In the genomic region with DNA sequence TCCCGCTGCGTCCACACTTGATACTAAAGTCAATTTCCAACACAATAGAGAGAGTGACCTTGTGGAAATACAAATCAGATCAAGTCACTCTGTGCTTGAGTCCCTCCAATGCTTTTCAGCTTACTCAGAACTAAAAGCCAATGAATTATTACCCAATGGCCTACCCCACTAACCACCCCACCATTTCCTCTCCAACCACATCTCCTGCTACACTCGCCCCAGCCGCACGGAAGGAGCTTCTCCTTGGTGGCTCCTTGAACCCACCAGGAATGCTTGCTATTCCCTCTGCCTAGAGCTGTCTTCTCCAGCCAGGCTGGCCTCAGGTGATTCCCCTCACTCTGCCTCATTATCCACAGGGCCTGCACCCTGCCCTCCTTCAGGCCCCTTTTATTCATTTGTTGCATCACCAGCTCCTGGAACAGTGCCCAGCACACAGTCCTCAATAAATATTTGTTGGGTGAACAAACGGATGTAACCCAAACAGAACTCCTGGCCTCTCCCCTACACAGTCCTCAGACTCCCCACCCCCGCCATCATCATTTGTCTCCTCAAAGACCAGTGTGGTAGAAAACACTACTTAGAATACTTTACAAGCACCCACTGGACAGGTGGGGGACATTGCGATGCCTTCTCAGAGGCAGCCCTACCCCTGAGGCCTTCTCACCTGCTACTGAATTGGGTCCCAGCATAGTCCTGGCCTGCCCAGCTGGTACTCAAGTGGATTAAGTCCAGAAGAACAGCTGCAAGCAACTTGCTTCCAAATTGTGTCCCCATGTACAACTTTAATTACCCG, we compare ENCODE assay signal across 8 cellular contexts. TPM values are rescaled to one million over a fixed set of nuclear protein-coding genes. Genes with fewer than 3 reads are reported as not detected.
DNase-seq lines count a peak whose midpoint lies in the region; ATAC-seq, FAIRE-seq and TF ChIP-seq lines count a peak whose summit lies in the region.

No MANE protein-coding gene starts in this region.

- no peaks in the 10 kb centered on the region for H4K20me1 ChIP-seq in SK-N-SH (ENCODE audit: insufficient read depth)

- POLR2A ChIA-PET in SK-N-SH (lab: Yijun Ruan, JAX) = interaction anchor here (0.9 kb wide), 1 partner anchor 12 kb away, joined by 5 read pairs; the partner anchor contains the start of gene ABTB2

- FAIRE-seq in kidney (lab: Jason Lieb, UNC) = no peak

- H3K4me3 ChIP-seq in SK-N-SH (ENCODE audit: low read depth in 2 of 2, low read length in 1 of 2) = no peak overlapping the region
- H3K4me3 ChIP-seq in kidney (ENCODE audit: low read length in 2 of 2) = no peak overlapping the region
- H3K4me3 ChIP-seq in esophagus squamous epithelium = no peak overlapping the region

- no peaks in the 10 kb centered on the region for H3K9me2 ChIP-seq in SK-N-SH

- H3K79me2 ChIP-seq in SK-N-SH (ENCODE audit: insufficient read depth) = no peaks in the 10 kb centered on the region

- H3K27me3 ChIP-seq in SK-N-SH (ENCODE audit: insufficient read depth) (no peaks in the 10 kb centered on the region), esophagus squamous epithelium (peaks cover 0 to 27% (median 0%) of the 10 kb centered on the region in 4 donors)

- H3F3A ChIP-seq in SK-N-SH (replicated peaks; ENCODE audit: insufficient read depth) = peaks cover 8% of the 10 kb centered on the region

- intact Hi-C loops in kidney (cut with DNase I) = no loop called here
- intact Hi-C loops in esophagus squamous epithelium (cut with DNase I) = no loop called here

- no peak overlapping the region for H2AFZ ChIP-seq in SK-N-SH (ENCODE audit: low read depth)

- H3K4me1 ChIP-seq in SK-N-SH (ENCODE audit: control insufficient read depth in 1 of 2, insufficient read depth in 2 of 2, low read depth in 1 of 2, low read length in 1 of 2) = peaks cover 51 to 53% of the 10 kb centered on the region in 2 experiments
- peaks cover 19 to 36% of the 10 kb centered on the region in 2 donors for H3K4me1 ChIP-seq in kidney (ENCODE audit: control insufficient read depth in 1 of 2, insufficient read depth in 1 of 2, low read depth in 1 of 2, low read length in 2 of 2)
- peaks cover 0 to 40% (median 20%) of the 10 kb centered on the region in 3 donors for H3K4me1 ChIP-seq in esophagus squamous epithelium

- no peak for TF ChIP-seq POLR2A in esophagus squamous epithelium (IDR thresholded peaks at IDR 0.05)

- no peak for TF ChIP-seq CTCF in SK-N-SH (IDR thresholded peaks at IDR 0.05)
- no peak for TF ChIP-seq CTCF in kidney (IDR thresholded peaks at IDR 0.05; ENCODE audit: borderline replicate concordance, extremely low read depth, insufficient read depth)
- TF ChIP-seq CTCF in esophagus squamous epithelium (IDR thresholded peaks at IDR 0.05) = no peak

- TF ChIP-seq RAD21 in SK-N-SH (IDR thresholded peaks at IDR 0.05; ENCODE audit: low read length) = no peak

- peak in 1 of 2 experiments; percentile 58; a peak in 2 of 4 replicates for TF ChIP-seq EP300 in SK-N-SH (IDR thresholded peaks at IDR 0.05; ENCODE audit: borderline replicate concordance in 1 of 2, low read depth in 1 of 2, low read length in 1 of 2)

- no peaks in the 10 kb centered on the region for H3K9me3 ChIP-seq in SK-N-SH
- H3K9me3 ChIP-seq in kidney (ENCODE audit: control insufficient read depth in 1 of 2, low read length in 2 of 2) = no peaks in the 10 kb centered on the region
- H3K9me3 ChIP-seq in esophagus squamous epithelium = no peaks in the 10 kb centered on the region

- H3K36me3 ChIP-seq in SK-N-SH (replicated peaks in 1 of 2; ENCODE audit: control insufficient read depth in 1 of 2, insufficient read depth in 2 of 2, low read length in 1 of 2) (no peaks in the 10 kb centered on the region), kidney (ENCODE audit: control insufficient read depth in 1 of 2, insufficient read depth in 2 of 2, low read length in 2 of 2) (no peaks in the 10 kb centered on the region), esophagus squamous epithelium (no peaks in the 10 kb centered on the region)

- H3K27ac ChIP-seq in SK-N-SH (ENCODE audit: low read depth in 2 of 2, low read length in 1 of 2) (peak overlapping the region; percentile 26 to 56), kidney (ENCODE audit: low read depth in 2 of 2, low read length in 2 of 2) (peak overlapping the region; percentile 51 to 85), esophagus squamous epithelium (peak overlapping the region in 2 of 4 donors; percentile 50 to 51)

- CTCF ChIA-PET in SK-N-SH (lab: Yijun Ruan, JAX) = interaction anchor here (1.3 to 5.3 kb wide), 4 partner anchors 9 to 185 kb away, joined by 4 to 26 read pairs (median 8); no protein-coding TSS in a partner anchor

- 32% methylated on average over 9 of the region's 9 CpGs for WGBS in SK-N-SH (ENCODE audit: low lambda C conversion rate)
- 81 to 82% methylated on average over 8 to 9 of the region's 9 CpGs for WGBS in esophagus squamous epithelium, 2 donors

- ATAC-seq in HG02981 (IDR thresholded peaks at IDR 0.05; ENCODE audit: unreplicated experiment) (peak; percentile 80), HG03442 (IDR thresholded peaks at IDR 0.05; ENCODE audit: unreplicated experiment) (no peak)

- peak; percentile 50 for DNase-seq in AG08396 (ENCODE audit: low spot score)
- no peak for DNase-seq in SK-N-SH
- DNase-seq in kidney = peak; percentile 76
- no peak for DNase-seq in activated gamma-delta T cell (lab: John Stamatoyannopoulos, UW)
- DNase-seq in NCI-H1436 (lab: John Stamatoyannopoulos, UW) = no peak
- DNase-seq in esophagus squamous epithelium (lab: John Stamatoyannopoulos, UW) = no peak

- H3K4me2 ChIP-seq in SK-N-SH = peak overlapping the region; percentile 31

- H3K9ac ChIP-seq in SK-N-SH (no peak overlapping the region), kidney (ENCODE audit: low read length in 2 of 2) (no peak overlapping the region)

TF ChIP-seq in SK-N-SH, 30 proteins besides CTCF, POLR2A, EP300 and RAD21 (continues in another document):
- TF ChIP-seq TCF12 (IDR thresholded peaks at IDR 0.05) (peak; percentile 65), FOSL2 (IDR thresholded peaks at IDR 0.05; ENCODE audit: borderline replicate concordance, low read depth) (peak; percentile 21; the same call in 1 of the 2 replicates), RXRA (IDR thresholded peaks at IDR 0.05; ENCODE audit: borderline replicate concordance, low read depth) (0 out of 2 replicates have a peak, but pooled peaks have one; percentile 48), SIN3A (IDR thresholded peaks at IDR 0.05; ENCODE audit: borderline replicate concordance, low read depth, low read length) (peak; percentile 43; the same call in 1 of the 2 replicates), EZH2phosphoT487 (IDR thresholded peaks at IDR 0.05; ENCODE audit: borderline replicate concordance, low read depth) (no peak), ZBTB33 (IDR thresholded peaks at IDR 0.05; ENCODE audit: borderline replicate concordance, low read depth) (peak; percentile 51; the same call in 1 of the 2 replicates), JUND (IDR thresholded peaks at IDR 0.05) (peak; percentile 39), CHD2 (IDR thresholded peaks at IDR 0.05; ENCODE audit: low read length, partially characterized antibody) (no peak)
- TF ChIP-seq, protein P1, sequence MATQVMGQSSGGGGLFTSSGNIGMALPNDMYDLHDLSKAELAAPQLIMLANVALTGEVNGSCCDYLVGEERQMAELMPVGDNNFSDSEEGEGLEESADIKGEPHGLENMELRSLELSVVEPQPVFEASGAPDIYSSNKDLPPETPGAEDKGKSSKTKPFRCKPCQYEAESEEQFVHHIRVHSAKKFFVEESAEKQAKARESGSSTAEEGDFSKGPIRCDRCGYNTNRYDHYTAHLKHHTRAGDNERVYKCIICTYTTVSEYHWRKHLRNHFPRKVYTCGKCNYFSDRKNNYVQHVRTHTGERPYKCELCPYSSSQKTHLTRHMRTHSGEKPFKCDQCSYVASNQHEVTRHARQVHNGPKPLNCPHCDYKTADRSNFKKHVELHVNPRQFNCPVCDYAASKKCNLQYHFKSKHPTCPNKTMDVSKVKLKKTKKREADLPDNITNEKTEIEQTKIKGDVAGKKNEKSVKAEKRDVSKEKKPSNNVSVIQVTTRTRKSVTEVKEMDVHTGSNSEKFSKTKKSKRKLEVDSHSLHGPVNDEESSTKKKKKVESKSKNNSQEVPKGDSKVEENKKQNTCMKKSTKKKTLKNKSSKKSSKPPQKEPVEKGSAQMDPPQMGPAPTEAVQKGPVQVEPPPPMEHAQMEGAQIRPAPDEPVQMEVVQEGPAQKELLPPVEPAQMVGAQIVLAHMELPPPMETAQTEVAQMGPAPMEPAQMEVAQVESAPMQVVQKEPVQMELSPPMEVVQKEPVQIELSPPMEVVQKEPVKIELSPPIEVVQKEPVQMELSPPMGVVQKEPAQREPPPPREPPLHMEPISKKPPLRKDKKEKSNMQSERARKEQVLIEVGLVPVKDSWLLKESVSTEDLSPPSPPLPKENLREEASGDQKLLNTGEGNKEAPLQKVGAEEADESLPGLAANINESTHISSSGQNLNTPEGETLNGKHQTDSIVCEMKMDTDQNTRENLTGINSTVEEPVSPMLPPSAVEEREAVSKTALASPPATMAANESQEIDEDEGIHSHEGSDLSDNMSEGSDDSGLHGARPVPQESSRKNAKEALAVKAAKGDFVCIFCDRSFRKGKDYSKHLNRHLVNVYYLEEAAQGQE (IDR thresholded peaks at IDR 0.05; ENCODE audit: low read depth, low read length) = no peak
- TF ChIP-seq, protein P2, sequence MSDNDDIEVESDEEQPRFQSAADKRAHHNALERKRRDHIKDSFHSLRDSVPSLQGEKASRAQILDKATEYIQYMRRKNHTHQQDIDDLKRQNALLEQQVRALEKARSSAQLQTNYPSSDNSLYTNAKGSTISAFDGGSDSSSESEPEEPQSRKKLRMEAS (IDR thresholded peaks at IDR 0.05; ENCODE audit: low read depth) = 0 out of 2 replicates have a peak, but pooled peaks have one; percentile 48

RNA-seq across cellular contexts. Expression of gene ABTB2, which starts 12.6 kb away (rescaled TPM):
- polyA plus RNA-seq in SK-N-SH (2012; rRNA removed) = 4.9 and 7.8 TPM in 2 replicates
- polyA plus RNA-seq in SK-N-SH (2012; cell fraction: cytosol; rRNA removed) = 3.2 and 5.2 TPM in 2 replicates
- 14.8 and 16.0 TPM in 2 replicates for polyA plus RNA-seq in SK-N-SH (2012; cell fraction: nucleus; rRNA removed)
- total RNA-seq in kidney = 22.1 TPM
- 7.6 TPM for polyA plus RNA-seq in kidney (ENCODE audit: insufficient read depth, low read depth, low replicate concordance)
- 1 to 10 TPM in 3 of 4 donors, under 1 TPM in 1; 0.79 to 4.1 (median 3.7) TPM for total RNA-seq in esophagus squamous epithelium

Comparison
In these comparisons a context has a peak if more than half of its experiments do, and no peak if none do; other contexts are left out.
1. DNase-seq: peak in AG08396 (single experiment) and kidney (single experiment); none in SK-N-SH (single experiment), activated gamma-delta T cell (single experiment), NCI-H1436 (single experiment) and esophagus squamous epithelium (single experiment).